In the genomic region with DNA sequence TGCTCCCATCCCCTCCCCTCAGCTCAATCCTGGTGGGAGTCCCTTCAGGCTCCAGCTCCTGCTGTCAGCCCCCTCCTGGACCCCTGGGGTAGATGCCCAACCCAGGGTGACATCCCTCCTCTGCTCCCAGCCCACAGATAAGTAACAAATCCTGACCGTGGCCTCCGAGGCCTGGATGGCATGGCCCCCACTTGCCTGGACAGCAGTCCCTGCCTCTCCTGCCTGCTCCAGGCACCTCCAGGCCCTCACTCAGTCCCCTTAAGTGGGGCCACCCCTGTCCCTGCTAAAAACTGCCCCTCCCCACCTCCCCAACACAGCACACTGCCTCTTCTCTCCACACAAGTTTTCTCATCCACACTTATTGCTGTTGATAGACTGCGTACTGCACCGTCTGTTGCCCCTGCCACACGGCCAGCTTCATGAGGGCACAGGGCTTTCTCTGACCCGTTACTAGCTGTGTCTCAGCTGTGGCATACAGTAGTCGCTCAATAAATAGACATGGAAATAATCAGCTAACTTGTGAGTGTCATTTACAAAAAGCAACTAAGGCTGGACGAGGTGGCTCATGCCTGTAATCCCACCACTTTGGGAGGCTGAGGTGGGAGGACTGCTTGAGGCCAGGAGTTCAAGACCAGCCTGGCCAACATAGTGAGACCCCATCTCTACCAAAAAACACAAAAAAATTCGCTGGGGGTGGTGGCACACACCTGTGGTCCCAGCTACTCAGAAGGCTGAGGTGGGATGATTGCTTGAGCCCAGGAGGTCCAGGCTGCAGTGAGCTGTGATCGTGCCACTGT, we compare ENCODE assay signal across 26 cellular contexts. TPM values are rescaled to one million over a fixed set of nuclear protein-coding genes. Genes with fewer than 3 reads are reported as not detected.
"Had no signal": no experiment of that assay in that cellular context is flagged by ENCODE, and none has a peak within 500 bp of the region (broad histone marks: within the 10 kb centered on the region; RNA-seq: fewer than 3 reads in every experiment).

No MANE protein-coding gene starts in this region.

- FAIRE-seq: frontal cortex, kidney had no signal

- H3K27ac Mint-ChIP-seq: mesothelial cell of epicardium; natural killer cell treated with Interleukin-12 subunit alpha and Interleukin-12 subunit beta and Interleukin-15 and Interleukin-18, amount 100 ng/mL, for 72 hours; stimulated activated effector memory CD8-positive, alpha-beta T cell treated with anti-CD3 and anti-CD28 coated beads, Interleukin-12 subunit alpha, Interleukin-12 subunit beta, amount 100 ng/mL, for 72 hours; type B pancreatic cell had no signal

- DNase-seq: cortex of kidney; effector CD4-positive, alpha-beta T cell; kidney; left cardiac atrium; mesenchymal stem cell; mucosa of descending colon; naive B cell; sigmoid colon; stimulated activated CD4-positive, alpha-beta T cell treated with anti-CD3 and anti-CD28 coated beads, Interleukin-2, amount 100 ng/mL, for 24 hours; stimulated activated CD4-positive, alpha-beta T cell treated with anti-CD3 and anti-CD28 coated beads, Interleukin-4, amount 100 ng/mL, for 24 hours; stimulated activated naive CD4-positive, alpha-beta T cell treated with Interleukin-2 at 50 U/mL for 16 hours; stomach; testis; tibial artery had no signal

- H3K27me3 ChIP-seq: right atrium auricular region, testis had no signal

- H3K9me3 Mint-ChIP-seq: central memory CD8-positive, alpha-beta T cell; mesothelial cell of epicardium; natural killer cell treated with Interleukin-12 subunit alpha and Interleukin-12 subunit beta and Interleukin-15 and Interleukin-18, amount 100 ng/mL, for 72 hours; stimulated activated effector memory CD8-positive, alpha-beta T cell treated with anti-CD3 and anti-CD28 coated beads, Interleukin-12 subunit alpha, Interleukin-12 subunit beta, amount 100 ng/mL, for 72 hours; type B pancreatic cell had no signal

- H3K9ac ChIP-seq: parathyroid adenoma had no signal

- H3K36me3 ChIP-seq: left lung, neutrophil, prostate gland, right atrium auricular region, sigmoid colon, stomach, tibial artery had no signal

- H3K27me3 Mint-ChIP-seq: type B pancreatic cell had no signal

- ATAC-seq: left cardiac atrium; left lung; mucosa of descending colon; natural killer cell treated with Interleukin-12 subunit alpha and Interleukin-12 subunit beta and Interleukin-15 and Interleukin-18, amount 100 ng/mL, for 72 hours; stimulated activated effector memory CD8-positive, alpha-beta T cell treated with anti-CD3 and anti-CD28 coated beads, Interleukin-12 subunit alpha, Interleukin-12 subunit beta, amount 100 ng/mL, for 72 hours had no signal

- H2AFZ ChIP-seq: parathyroid adenoma had no signal

- H3K4me3 Mint-ChIP-seq: central memory CD8-positive, alpha-beta T cell; mesothelial cell of epicardium; naive B cell; natural killer cell treated with Interleukin-12 subunit alpha and Interleukin-12 subunit beta and Interleukin-15 and Interleukin-18, amount 100 ng/mL, for 72 hours; stimulated activated effector memory CD8-positive, alpha-beta T cell treated with anti-CD3 and anti-CD28 coated beads, Interleukin-12 subunit alpha, Interleukin-12 subunit beta, amount 100 ng/mL, for 72 hours; type B pancreatic cell had no signal

- H3K36me3 Mint-ChIP-seq: naive B cell; natural killer cell treated with Interleukin-12 subunit alpha and Interleukin-12 subunit beta and Interleukin-15 and Interleukin-18, amount 100 ng/mL, for 72 hours; stimulated activated effector memory CD8-positive, alpha-beta T cell treated with anti-CD3 and anti-CD28 coated beads, Interleukin-12 subunit alpha, Interleukin-12 subunit beta, amount 100 ng/mL, for 72 hours had no signal

- H3K79me2 ChIP-seq: parathyroid adenoma had no signal

- H3K9me3 ChIP-seq: left lung, mucosa of descending colon, neutrophil, prostate gland, right atrium auricular region, sigmoid colon, stomach, testis, tibial artery had no signal

- H3K4me1 Mint-ChIP-seq: central memory CD8-positive, alpha-beta T cell; stimulated activated effector memory CD8-positive, alpha-beta T cell treated with anti-CD3 and anti-CD28 coated beads, Interleukin-12 subunit alpha, Interleukin-12 subunit beta, amount 100 ng/mL, for 72 hours had no signal

- H3K4me3 ChIP-seq: left lung, mucosa of descending colon, prostate gland, right atrium auricular region, sigmoid colon, stomach, testis, tibial artery had no signal

- H3K27ac ChIP-seq: left lung, neutrophil, parathyroid adenoma, prostate gland, right atrium auricular region, sigmoid colon, stomach, testis, tibial artery had no signal

RNA-seq across cellular contexts. Expression of a gene that starts 5.8 kb away (rescaled TPM):
- total RNA-seq: natural killer cell treated with Interleukin-12 subunit alpha and Interleukin-12 subunit beta and Interleukin-15 and Interleukin-18, amount 100 ng/mL, for 72 hours; subcutaneous adipose tissue had no signal
